ENCODE assay signal across 22 cellular contexts in the genomic region with DNA sequence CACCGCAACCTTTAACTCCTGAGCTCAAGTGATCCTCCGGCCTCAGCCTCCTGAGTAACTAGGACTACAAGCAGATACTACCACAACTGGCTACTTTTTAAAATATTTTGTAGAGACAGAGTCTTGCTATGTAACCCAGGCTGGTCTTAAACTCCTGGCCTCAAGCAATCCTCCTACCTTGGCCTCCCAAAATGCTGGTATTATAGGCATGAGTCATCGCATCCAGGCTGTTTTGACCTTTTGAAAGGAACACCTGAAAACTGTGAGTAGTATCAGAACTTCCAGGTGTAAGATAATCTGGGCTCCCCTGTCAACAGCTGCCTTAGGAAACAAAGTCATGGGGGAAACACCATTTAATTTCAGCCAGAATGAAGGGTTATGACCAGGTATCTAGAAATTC.
DNase-seq lines count a peak whose midpoint lies in the region; ATAC-seq and TF ChIP-seq lines count a peak whose summit lies in the region.
"Had no signal": no experiment of that assay in that cellular context is flagged by ENCODE, and none has a peak within 500 bp of the region (broad histone marks: within the 10 kb centered on the region; RNA-seq: fewer than 3 reads in every experiment).

No MANE protein-coding gene starts in this region.

- no peak overlapping the region for H3K27ac ChIP-seq in HCT116 (ENCODE audit: low read depth, low read length)
- H3K27ac ChIP-seq in angular gyrus (ENCODE audit: low read depth, low read length) = peak overlapping the region; percentile 12
- no peak overlapping the region for H3K27ac ChIP-seq in GM23338 (ENCODE audit: low read depth)
- H3K27ac ChIP-seq in SJCRH30 = no peak overlapping the region

- H3K27me3 Mint-ChIP-seq in activated T-cell treated with anti-CD3 and anti-CD28 coated beads, Interleukin-2, amount 50 U/mL, for 24 hours = no peaks in the 10 kb centered on the region
- H3K27me3 Mint-ChIP-seq in osteocyte (ENCODE audit: unreplicated experiment) (no peaks in the 10 kb centered on the region), GM23338 (ENCODE audit: insufficient read depth, low read depth, poor library complexity) (peaks cover 2% of the 10 kb centered on the region)
- H3K27me3 Mint-ChIP-seq: progenitor cell of endocrine pancreas had no signal

- H3K4me3 Mint-ChIP-seq in activated T-cell treated with anti-CD3 and anti-CD28 coated beads, Interleukin-2, amount 50 U/mL, for 24 hours = no peak overlapping the region
- H3K4me3 Mint-ChIP-seq in osteocyte (ENCODE audit: unreplicated experiment) (no peak overlapping the region), GM23338 (no peak overlapping the region)

- H3K27me3 ChIP-seq in HCT116 (ENCODE audit: insufficient read depth, low read length) = no peaks in the 10 kb centered on the region
- H3K27me3 ChIP-seq in GM23338 (ENCODE audit: insufficient read depth) = no peaks in the 10 kb centered on the region
- H3K27me3 ChIP-seq in SJCRH30 = no peaks in the 10 kb centered on the region
- H3K27me3 ChIP-seq: adrenal gland, BE2C had no signal

- H2AFZ ChIP-seq in HCT116 (ENCODE audit: low read depth, low read length, poor library complexity, severe bottlenecking) (no peak overlapping the region), GM23338 (no peak overlapping the region)

- CTCF ChIA-PET in HCT116 (lab: Charles Lee) = no interaction called here

- H3K79me2 ChIP-seq in HCT116 (ENCODE audit: insufficient read depth, low read length) (no peaks in the 10 kb centered on the region), GM23338 (replicated peaks; ENCODE audit: insufficient read depth) (no peaks in the 10 kb centered on the region)

- no peak for TF ChIP-seq POLR2A in HCT116 (IDR thresholded peaks at IDR 0.05; ENCODE audit: borderline replicate concordance, extremely low read depth, insufficient read depth, insufficient read length)

- intact Hi-C loops in HCT116 (cut with micrococcal nuclease) = no loop called here

- H3K9ac ChIP-seq in HCT116 (ENCODE audit: low read length) = no peak overlapping the region

- H3K9me3 ChIP-seq in HCT116 (ENCODE audit: control insufficient read depth in 1 of 2, insufficient read depth in 1 of 2, low read depth in 1 of 2, low read length in 2 of 2) = no peaks in the 10 kb centered on the region
- H3K9me3 ChIP-seq in SJCRH30 (replicated peaks) = no peaks in the 10 kb centered on the region
- H3K9me3 ChIP-seq: adrenal gland, BE2C had no signal

- no peaks in the 10 kb centered on the region for H3K9me2 ChIP-seq in HCT116 (ENCODE audit: insufficient read depth)
- H3K9me2 ChIP-seq in GM23338 (ENCODE audit: insufficient read depth) = no peaks in the 10 kb centered on the region

- TF ChIP-seq RAD21 in HCT116 (IDR thresholded peaks at IDR 0.05; ENCODE audit: low read depth) = no peak

- peak overlapping the region; percentile 31 for H3K4me2 ChIP-seq in HCT116 (ENCODE audit: low read length)
- H3K4me2 ChIP-seq in GM23338 = no peak overlapping the region

- H3F3A ChIP-seq in GM23338 (replicated peaks; ENCODE audit: low read depth) = no peaks in the 10 kb centered on the region

- ATAC-seq in HCT116 (no peak), GM23338 (no peak), GM19467 (IDR thresholded peaks at IDR 0.05; ENCODE audit: unreplicated experiment) (no peak)
- ATAC-seq: Panc1 had no signal

- H3K9me3 Mint-ChIP-seq in activated T-cell treated with anti-CD3 and anti-CD28 coated beads, Interleukin-2, amount 50 U/mL, for 24 hours = no peaks in the 10 kb centered on the region
- H3K9me3 Mint-ChIP-seq in osteocyte (ENCODE audit: unreplicated experiment) (no peaks in the 10 kb centered on the region), GM23338 (no peaks in the 10 kb centered on the region)

- DNase-seq in activated T-cell treated with anti-CD3 and anti-CD28 coated beads, Interleukin-2, amount 50 U/mL, for 24 hours = no peak
- DNase-seq in activated T-cell treated with anti-CD3 and anti-CD28 coated beads for 4 hours = no peak
- no peak for DNase-seq in HCT116 (ENCODE audit: low read depth, low spot score)
- no peak for DNase-seq in osteocyte (ENCODE audit: extremely low spot score, unreplicated experiment)
- DNase-seq in GM23338 (ENCODE audit: low spot score) = no peak
- DNase-seq in SJCRH30 = no peak
- DNase-seq: activated CD4-positive, CD25-positive, alpha-beta regulatory T cell treated with anti-CD3 and anti-CD28 coated beads, Interleukin-2, amount 50 U/mL, for 72 hours; central memory CD4-positive, alpha-beta T cell; GDM1; GOT3; Karpas-422; kidney glomerular epithelial cell; NCI-H1694; NCI-H524; stimulated activated CD8-positive, alpha-beta memory T cell treated with anti-CD3 and anti-CD28 coated beads, Interleukin-4, amount 100 ng/mL, for 48 hours; T-helper 1 cell had no signal

- BruUV-seq in HCT116 (replicated peaks; lab: Mats Ljungman, UMichigan) = no TSS peak

- H3K36me3 ChIP-seq in HCT116 (ENCODE audit: control insufficient read depth in 1 of 2, insufficient read depth in 2 of 2, low read length in 2 of 2) (peaks cover 5 to 6% of the 10 kb centered on the region in 2 experiments; a peak in 2 of 4 replicates), GM23338 (ENCODE audit: insufficient read depth) (0 out of 2 replicates have a peak, but pooled peaks cover 3% of the 10 kb centered on the region), SJCRH30 (peaks cover 13% of the 10 kb centered on the region; the same call in 1 of the 2 replicates)

- TF ChIP-seq CTCF in HCT116 (IDR thresholded peaks at IDR 0.05 in 2 of 3, conservative IDR thresholded peaks at IDR 0.05 in 1 of 3; ENCODE audit: borderline replicate concordance in 1 of 3, insufficient read depth in 1 of 3, low read depth in 2 of 3, low read length in 2 of 3) (no peak), osteocyte (IDR thresholded peaks at IDR 0.05) (no peak), GM23338 (conservative IDR thresholded peaks at IDR 0.05; ENCODE audit: low read depth in 2 of 2) (no peak)

- H3K4me3 ChIP-seq in HCT116 (replicated peaks in 1 of 2; ENCODE audit: low read depth in 1 of 2, low read length in 2 of 2) (no peak overlapping the region), GM23338 (no peak overlapping the region), SJCRH30 (no peak overlapping the region)
- H3K4me3 ChIP-seq: adrenal gland had no signal

- H3K27ac Mint-ChIP-seq in activated T-cell treated with anti-CD3 and anti-CD28 coated beads, Interleukin-2, amount 50 U/mL, for 24 hours = peak overlapping the region; percentile 83
- peak overlapping the region; percentile 98 for H3K27ac Mint-ChIP-seq in osteocyte (ENCODE audit: unreplicated experiment)
- no peak overlapping the region for H3K27ac Mint-ChIP-seq in GM23338
- H3K27ac Mint-ChIP-seq: progenitor cell of endocrine pancreas had no signal

- H3K4me1 ChIP-seq in HCT116 (ENCODE audit: control insufficient read depth in 1 of 2, insufficient read depth in 2 of 2, low read length in 2 of 2) (peaks cover 8 to 14% of the 10 kb centered on the region in 2 experiments), GM23338 (ENCODE audit: insufficient read depth) (no peaks in the 10 kb centered on the region), SJCRH30 (peaks cover 18% of the 10 kb centered on the region)

- peaks cover 44% of the 10 kb centered on the region for H3K4me1 Mint-ChIP-seq in activated T-cell treated with anti-CD3 and anti-CD28 coated beads, Interleukin-2, amount 50 U/mL, for 24 hours (ENCODE audit: low read depth)
- H3K4me1 Mint-ChIP-seq in osteocyte (ENCODE audit: unreplicated experiment) (peaks cover 51% of the 10 kb centered on the region), GM23338 (peaks cover 9% of the 10 kb centered on the region)

- H4K20me1 ChIP-seq in HCT116 (ENCODE audit: insufficient read depth) = no peaks in the 10 kb centered on the region
- peaks cover 3% of the 10 kb centered on the region for H4K20me1 ChIP-seq in GM23338 (replicated peaks; ENCODE audit: insufficient read depth)

- RAD21 ChIA-PET in HCT116 (lab: Charles Lee; ENCODE audit: low non-redundant PET in 1 of 2, low total read pairs in 2 of 2, uncharacterized antibody in 2 of 2, unreplicated experiment in 2 of 2) = interaction anchor here in 1 of 2 experiments (0.9 kb wide), 1 partner anchor 208 kb away, joined by 3 read pairs; no protein-coding TSS in a partner anchor

- POLR2A ChIA-PET in HCT116 (lab: Charles Lee) = no interaction called here

- H3K36me3 Mint-ChIP-seq in activated T-cell treated with anti-CD3 and anti-CD28 coated beads, Interleukin-2, amount 50 U/mL, for 24 hours (ENCODE audit: low read depth) = peaks cover 92% of the 10 kb centered on the region
- H3K36me3 Mint-ChIP-seq in osteocyte (ENCODE audit: unreplicated experiment) (peaks cover 33% of the 10 kb centered on the region), GM23338 (ENCODE audit: low read depth) (peaks cover 4% of the 10 kb centered on the region; the same call in 2 of the 3 replicates)

TF ChIP-seq in HCT116, 20 proteins besides CTCF, POLR2A, EP300 and RAD21:
- peak; percentile 27; the same call in 1 of the 2 replicates for TF ChIP-seq JUND (IDR thresholded peaks at IDR 0.05)
- no peak; the same call in 1 of the 2 replicates for TF ChIP-seq FOSL1 (IDR thresholded peaks at IDR 0.05; ENCODE audit: low read depth)
- TF ChIP-seq CBX3 (IDR thresholded peaks at IDR 0.05; ENCODE audit: low read depth) = no peak
- TF ChIP-seq ZFX (IDR thresholded peaks at IDR 0.05) = no peak
- TF ChIP-seq CEBPB (IDR thresholded peaks at IDR 0.05; ENCODE audit: low read depth) = no peak
- TF ChIP-seq POLR2AphosphoS5 (IDR thresholded peaks at IDR 0.05; ENCODE audit: low read depth, low read length) = no peak

TF ChIP-seq in GM23338, 12 proteins besides CTCF, POLR2A, EP300 and RAD21 (continues in another document):
- no peak for TF ChIP-seq JUNB (IDR thresholded peaks at IDR 0.05; ENCODE audit: unreplicated experiment)
- TF ChIP-seq NANOG (IDR thresholded peaks at IDR 0.05; ENCODE audit: borderline replicate concordance) = no peak
- no peak for TF ChIP-seq ZNF114 (CRISPR knock-in tag; IDR thresholded peaks at IDR 0.05)
- TF ChIP-seq EZH2 (IDR thresholded peaks at IDR 0.05; ENCODE audit: low read depth, unreplicated experiment) = no peak
- TF ChIP-seq, protein P1, sequence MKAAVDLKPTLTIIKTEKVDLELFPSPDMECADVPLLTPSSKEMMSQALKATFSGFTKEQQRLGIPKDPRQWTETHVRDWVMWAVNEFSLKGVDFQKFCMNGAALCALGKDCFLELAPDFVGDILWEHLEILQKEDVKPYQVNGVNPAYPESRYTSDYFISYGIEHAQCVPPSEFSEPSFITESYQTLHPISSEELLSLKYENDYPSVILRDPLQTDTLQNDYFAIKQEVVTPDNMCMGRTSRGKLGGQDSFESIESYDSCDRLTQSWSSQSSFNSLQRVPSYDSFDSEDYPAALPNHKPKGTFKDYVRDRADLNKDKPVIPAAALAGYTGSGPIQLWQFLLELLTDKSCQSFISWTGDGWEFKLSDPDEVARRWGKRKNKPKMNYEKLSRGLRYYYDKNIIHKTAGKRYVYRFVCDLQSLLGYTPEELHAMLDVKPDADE (IDR thresholded peaks at IDR 0.05) = no peak
- TF ChIP-seq ZNF331 (CRISPR knock-in tag; IDR thresholded peaks at IDR 0.05; ENCODE audit: low read depth) = no peak
